Comparison of ENCODE assay signal across 9 cellular contexts in the genomic region with DNA sequence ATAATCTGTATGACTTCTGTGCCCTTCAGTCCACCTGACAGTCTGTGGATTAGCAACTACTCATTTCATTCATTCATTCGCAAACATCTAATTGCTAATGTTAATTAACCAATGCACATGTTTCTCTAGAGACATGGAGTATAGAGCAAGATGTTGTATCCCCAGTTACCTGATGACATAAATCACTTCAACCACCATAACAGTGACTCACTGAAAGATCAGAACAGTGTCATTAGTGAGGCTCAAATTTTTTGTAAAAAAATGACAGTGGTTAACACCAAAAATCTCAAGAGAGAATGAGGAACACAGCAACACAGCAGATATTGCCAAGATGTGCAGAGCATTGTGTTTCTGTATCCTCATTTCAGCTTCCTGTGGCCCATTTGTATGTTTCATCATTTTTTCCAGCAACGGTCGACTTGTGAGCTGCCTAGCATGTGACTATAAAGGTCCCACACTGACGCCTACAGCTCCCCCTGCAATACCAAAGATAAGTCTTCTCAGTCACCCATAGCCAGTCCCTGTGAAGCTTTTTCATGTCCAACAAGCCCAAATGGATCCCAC. TPM values are rescaled to one million over a fixed set of nuclear protein-coding genes. Genes with fewer than 3 reads are reported as not detected.
A peak's percentile ranks its signal among the peaks of the same experiment; 100 is the strongest.
DNase-seq lines count a peak whose midpoint lies in the region; ATAC-seq, FAIRE-seq and TF ChIP-seq lines count a peak whose summit lies in the region.
"Had no signal": no experiment of that assay in that cellular context is flagged by ENCODE, and none has a peak within 500 bp of the region (broad histone marks: within the 10 kb centered on the region; RNA-seq: fewer than 3 reads in every experiment).

No MANE protein-coding gene starts in this region.

- in situ Hi-C loops in KBM-7 (cut with MboI; ENCODE audit: low pct_unique_long_range_greater_than_20kb, low sequenced_read_pairs) (no loop called here), GM12878 (cut with MboI) (no loop called here)

- CTCF ChIA-PET in GM12878 (lab: Yijun Ruan, JAX): interaction anchor here (0.9 to 5.6 kb wide), 14 partner anchors 8 to 518 kb away, joined by 3 to 110 read pairs (median 6); no protein-coding TSS in a partner anchor

- H3K36me3 ChIP-seq in right atrium auricular region (no peaks in the 10 kb centered on the region), GM12878 (ENCODE audit: control insufficient read depth in 2 of 2, insufficient read depth in 2 of 2, low read length in 1 of 2) (no peaks in the 10 kb centered on the region), thyroid gland (no peaks in the 10 kb centered on the region)

- H3K27ac ChIP-seq in right atrium auricular region: peak overlapping the region in 1 of 2 donors; percentile 29
- H3K27ac ChIP-seq in GM12878 (ENCODE audit: control insufficient read depth, insufficient read depth): no peak overlapping the region
- H3K27ac ChIP-seq in thyroid gland: peak overlapping the region in 1 of 3 donors; percentile 11

- H3K27me3 ChIP-seq in right atrium auricular region (no peaks in the 10 kb centered on the region), GM12878 (replicated peaks in 1 of 2; ENCODE audit: control insufficient read depth in 2 of 2, insufficient read depth in 2 of 2, low read length in 1 of 2) (no peaks in the 10 kb centered on the region), thyroid gland (no peaks in the 10 kb centered on the region)

- ATAC-seq in Right ventricle myocardium inferior (no peak), GM12878 (peak; percentile 47), Right ventricle myocardium superior (ENCODE audit: poor library complexity) (no peak)
- ATAC-seq in stimulated activated naive CD8-positive, alpha-beta T cell treated with anti-CD3 and anti-CD28 coated beads, Interleukin-15, amount 100 ng/mL, for 72 hours: peak; percentile 86

- peak overlapping the region; percentile 57 for H2AFZ ChIP-seq in GM12878 (ENCODE audit: control insufficient read depth, low read depth, low read length)

- no peak overlapping the region for H3K9ac ChIP-seq in GM12878 (ENCODE audit: control insufficient read depth, insufficient read depth, low read length)

- no peaks in the 10 kb centered on the region for H3K9me3 Mint-ChIP-seq in stimulated activated naive CD8-positive, alpha-beta T cell treated with anti-CD3 and anti-CD28 coated beads, Interleukin-15, amount 100 ng/mL, for 72 hours

- TF ChIP-seq EP300 in GM12878 (IDR thresholded peaks at IDR 0.05; ENCODE audit: borderline replicate concordance in 1 of 2, control insufficient read depth in 1 of 2, low read depth in 2 of 2, low read length in 2 of 2): peak; percentile 91 to 93

- peaks cover 0 to 21% of the 10 kb centered on the region in 2 donors for H3K4me1 ChIP-seq in right atrium auricular region
- H3K4me1 ChIP-seq in GM12878 (ENCODE audit: control insufficient read depth, insufficient read depth, low read length): no peaks in the 10 kb centered on the region
- H3K4me1 ChIP-seq in thyroid gland: peaks cover 0 to 4% of the 10 kb centered on the region in 2 donors

- no peaks in the 10 kb centered on the region for H3K79me2 ChIP-seq in GM12878 (ENCODE audit: control insufficient read depth, insufficient read depth, low read length)

- RAD21 ChIA-PET in GM12878 (lab: Charles Lee; ENCODE audit: unreplicated experiment): interaction anchor here (1.0 to 5.6 kb wide), 12 partner anchors 9 to 199 kb away, joined by 3 to 117 read pairs (median 10); no protein-coding TSS in a partner anchor

- H3K4me1 Mint-ChIP-seq in stimulated activated naive CD8-positive, alpha-beta T cell treated with anti-CD3 and anti-CD28 coated beads, Interleukin-15, amount 100 ng/mL, for 72 hours: peaks cover 27% of the 10 kb centered on the region

- no peak for TF ChIP-seq CTCF in right atrium auricular region (IDR thresholded peaks at IDR 0.05)
- peak in 1 of 3 experiments; percentile 43; a peak in 2 of 6 replicates for TF ChIP-seq CTCF in GM12878 (IDR thresholded peaks at IDR 0.05 in 2 of 3, conservative IDR thresholded peaks at IDR 0.05 in 1 of 3; ENCODE audit: control insufficient read depth in 2 of 3, extremely low read depth in 1 of 3, insufficient read depth in 1 of 3, low read depth in 3 of 3, low read length in 3 of 3)
- TF ChIP-seq CTCF in thyroid gland (IDR thresholded peaks at IDR 0.05): no peak

- no peak overlapping the region for H3K4me2 ChIP-seq in GM12878 (ENCODE audit: control insufficient read depth, insufficient read depth)

- H3K4me3 Mint-ChIP-seq in stimulated activated naive CD8-positive, alpha-beta T cell treated with anti-CD3 and anti-CD28 coated beads, Interleukin-15, amount 100 ng/mL, for 72 hours: peak overlapping the region; percentile 1 to 2

- peak; percentile 75 for DNase-seq in right atrium auricular region (ENCODE audit: low spot score)
- DNase-seq in Right ventricle myocardium inferior (ENCODE audit: missing footprints): no peak
- DNase-seq in KBM-7: peak; percentile 79
- peak; percentile 83 for DNase-seq in GM12878 (ENCODE audit: low read depth, low spot score)
- DNase-seq in stimulated activated naive CD8-positive, alpha-beta T cell treated with anti-CD3 and anti-CD28 coated beads, Interleukin-15, amount 100 ng/mL, for 72 hours: peak; percentile 34 to 58
- no peak for DNase-seq in thyroid gland
- DNase-seq in Right ventricle myocardium superior: no peak
- DNase-seq in NCI-H1417 (lab: John Stamatoyannopoulos, UW): no peak

- peak; percentile 84 for FAIRE-seq in GM12878 (lab: Jason Lieb, UNC)
- FAIRE-seq: D721Med had no signal

- H3K27ac Mint-ChIP-seq in stimulated activated naive CD8-positive, alpha-beta T cell treated with anti-CD3 and anti-CD28 coated beads, Interleukin-15, amount 100 ng/mL, for 72 hours: peak overlapping the region in 1 of 2 donors; percentile 61

- SMC1A ChIA-PET in GM12878 (lab: Charles Lee; ENCODE audit: uncharacterized antibody, unreplicated experiment): interaction anchor here (0.9 to 5.4 kb wide), 15 partner anchors 9 to 334 kb away, joined by 3 to 54 read pairs (median 5); no protein-coding TSS in a partner anchor

- 14% methylated on average over 4 of the region's 4 CpGs for WGBS in GM12878 (ENCODE audit: insufficient coverage, insufficient replicate concordance, low lambda C conversion rate, missing lambda C conversion rate)
- 68 to 70% methylated on average over 4 of the region's 4 CpGs for WGBS in thyroid gland, 2 donors

- H3K9me3 ChIP-seq in right atrium auricular region: peaks cover 0 to 4% of the 10 kb centered on the region in 2 donors
- H3K9me3 ChIP-seq in GM12878 (replicated peaks; ENCODE audit: control insufficient read depth, insufficient read depth, low read length): no peaks in the 10 kb centered on the region
- no peaks in the 10 kb centered on the region for H3K9me3 ChIP-seq in thyroid gland

- no peak for TF ChIP-seq RAD21 in GM12878 (IDR thresholded peaks at IDR 0.05; ENCODE audit: insufficient read depth, low read depth, low read length)

- no peak overlapping the region for H3K4me3 ChIP-seq in right atrium auricular region
- no peak overlapping the region for H3K4me3 ChIP-seq in GM12878
- H3K4me3 ChIP-seq in thyroid gland (replicated peaks in 1 of 3): no peak overlapping the region

- no peaks in the 10 kb centered on the region for H4K20me1 ChIP-seq in GM12878 (ENCODE audit: control insufficient read depth, insufficient read depth)

- intact Hi-C loops in Right ventricle myocardium inferior (cut with DNase I): no loop called here
- intact Hi-C loops in GM12878 (cut with micrococcal nuclease; ENCODE audit: unreplicated experiment): loop anchor here (1.0 kb wide), 1 partner anchor 17 kb away; no protein-coding TSS in a partner anchor
- intact Hi-C loops in thyroid gland (cut with DNase I): no loop called here
- intact Hi-C loops in Right ventricle myocardium superior (cut with DNase I): no loop called here

- POLR2A ChIA-PET in GM12878 (lab: Charles Lee): interaction anchor here (0.6 to 4.0 kb wide), 17 partner anchors 8 to 292 kb away, joined by 3 to 40 read pairs (median 4); no protein-coding TSS in a partner anchor

- peaks cover 55% of the 10 kb centered on the region for H3K27me3 Mint-ChIP-seq in stimulated activated naive CD8-positive, alpha-beta T cell treated with anti-CD3 and anti-CD28 coated beads, Interleukin-15, amount 100 ng/mL, for 72 hours

- BruUV-seq in GM12878 (replicated peaks; lab: Mats Ljungman, UMichigan): no TSS peak

- no peak for TF ChIP-seq POLR2A in GM12878 (IDR thresholded peaks at IDR 0.05; ENCODE audit: low read depth, low read length)
- no peak for TF ChIP-seq POLR2A in thyroid gland (IDR thresholded peaks at IDR 0.05)

RNA-seq across cellular contexts. Expression of a gene that starts 3.7 kb away (rescaled TPM):
- total RNA-seq in right atrium auricular region (100 to 1,000 TPM in 1 of 2 donors, 10 to 100 TPM in 1; 64.5 to 111 TPM), Right ventricle myocardium inferior (78.0 TPM), GM12878 (2014; rRNA removed) (3.2 and 4.4 TPM in 2 replicates), GM12878 (2014; rRNA removed; fragmentation: Illumina TruSeq; extraction: Trizol) (3.8 and 5.1 TPM in 2 replicates), GM12878 (2021) (7.5 and 7.8 TPM in 2 replicates), thyroid gland (10 to 100 TPM; 13.0 to 21.7 (median 19.8) TPM), Right ventricle myocardium superior (64.3 TPM)
- total RNA-seq in GM12878 (2013; cell fraction: nucleolus; rRNA removed): 526 and 546 TPM in 2 replicates
- 2.0 TPM for polyA plus RNA-seq in GM12878 (2011; ENCODE audit: low read depth)
- polyA plus RNA-seq in GM12878 (2011; rRNA removed) (108 and 130 TPM in 2 replicates), GM12878 (2014; fragmentation: Illumina TruSeq; extraction: Trizol) (3.4 and 6.5 TPM in 2 replicates), GM12878 (2014; fragmentation: Nextera tagmentation; extraction: Ambion mirVana) (1 to 10 TPM; 3.1 to 3.4 TPM), GM12878 (2014; rRNA removed) (2.4 and 2.9 TPM in 2 replicates), GM12878 (2016; fragmentation: Nextera tagmentation; extraction: Ambion mirVana) (1 to 10 TPM; 4.3 to 5.8 TPM)
- 53.4 and 59.3 TPM in 2 replicates for polyA plus RNA-seq in GM12878 (2011; cell fraction: cytosol; rRNA removed)
- polyA plus RNA-seq in GM12878 (2011; cell fraction: nucleus; rRNA removed): 108 and 131 TPM in 2 replicates
- 1.2 and 2.7 TPM in 2 replicates for polyA plus RNA-seq in GM12878 (2012)
- 228 and 285 TPM in 2 replicates for polyA minus RNA-seq in GM12878 (2011; rRNA and poly(A)+ RNA removed)
- 42.9 and 75.5 TPM in 2 replicates for polyA minus RNA-seq in GM12878 (2011; cell fraction: cytosol; rRNA and poly(A)+ RNA removed)
- polyA minus RNA-seq in GM12878 (2011; cell fraction: nucleus; rRNA and poly(A)+ RNA removed): 205 and 292 TPM in 2 replicates

RNA-seq across cellular contexts. Expression of a gene that starts 29.2 kb away (rescaled TPM):
- not detected for total RNA-seq in right atrium auricular region
- total RNA-seq in Right ventricle myocardium inferior: not detected
- not detected in 2 replicates for total RNA-seq in GM12878 (2013; cell fraction: nucleolus; rRNA removed)
- not detected in 2 replicates for total RNA-seq in GM12878 (2014; rRNA removed)
- total RNA-seq in GM12878 (2014; rRNA removed; fragmentation: Illumina TruSeq; extraction: Trizol): not detected in 2 replicates
- total RNA-seq in GM12878 (2021): not detected in 2 replicates
- not detected for polyA plus RNA-seq in GM12878 (2011; ENCODE audit: low read depth)
- polyA plus RNA-seq in GM12878 (2011; rRNA removed): 0.35 TPM in 1 of 2 replicates, not detected in the other
- polyA plus RNA-seq in GM12878 (2011; cell fraction: cytosol; rRNA removed): not detected in 2 replicates
- not detected in 2 replicates for polyA plus RNA-seq in GM12878 (2011; cell fraction: nucleus; rRNA removed)
- not detected in 2 replicates for polyA plus RNA-seq in GM12878 (2012)
- polyA plus RNA-seq in GM12878 (2014; fragmentation: Illumina TruSeq; extraction: Trizol): not detected in 2 replicates
- not detected for polyA plus RNA-seq in GM12878 (2014; fragmentation: Nextera tagmentation; extraction: Ambion mirVana)
- not detected in 2 replicates for polyA plus RNA-seq in GM12878 (2014; rRNA removed)
- not detected for polyA plus RNA-seq in GM12878 (2016; fragmentation: Nextera tagmentation; extraction: Ambion mirVana)
- not detected in 2 replicates for polyA minus RNA-seq in GM12878 (2011; rRNA and poly(A)+ RNA removed)
- polyA minus RNA-seq in GM12878 (2011; cell fraction: cytosol; rRNA and poly(A)+ RNA removed): not detected in 2 replicates
- polyA minus RNA-seq in GM12878 (2011; cell fraction: nucleus; rRNA and poly(A)+ RNA removed): not detected in 2 replicates
- total RNA-seq in thyroid gland: not detected
- total RNA-seq in Right ventricle myocardium superior: not detected

Comparison
In these comparisons a context has a peak if more than half of its experiments do, and no peak if none do; other contexts are left out.
1. DNase-seq: peak in right atrium auricular region (single experiment), KBM-7 (single experiment), GM12878 (single experiment) and stimulated activated naive CD8-positive, alpha-beta T cell treated with anti-CD3 and anti-CD28 coated beads, Interleukin-15, amount 100 ng/mL, for 72 hours (2 of 2); none in Right ventricle myocardium inferior (single experiment), thyroid gland (0 of 2), Right ventricle myocardium superior (single experiment) and NCI-H1417 (0 of 3).
2. ATAC-seq: peak in GM12878 (single experiment) and stimulated activated naive CD8-positive, alpha-beta T cell treated with anti-CD3 and anti-CD28 coated beads, Interleukin-15, amount 100 ng/mL, for 72 hours (single experiment); none in Right ventricle myocardium inferior (single experiment) and Right ventricle myocardium superior (single experiment).